17 cellular contexts compared by ENCODE assay signal in the genomic region with DNA sequence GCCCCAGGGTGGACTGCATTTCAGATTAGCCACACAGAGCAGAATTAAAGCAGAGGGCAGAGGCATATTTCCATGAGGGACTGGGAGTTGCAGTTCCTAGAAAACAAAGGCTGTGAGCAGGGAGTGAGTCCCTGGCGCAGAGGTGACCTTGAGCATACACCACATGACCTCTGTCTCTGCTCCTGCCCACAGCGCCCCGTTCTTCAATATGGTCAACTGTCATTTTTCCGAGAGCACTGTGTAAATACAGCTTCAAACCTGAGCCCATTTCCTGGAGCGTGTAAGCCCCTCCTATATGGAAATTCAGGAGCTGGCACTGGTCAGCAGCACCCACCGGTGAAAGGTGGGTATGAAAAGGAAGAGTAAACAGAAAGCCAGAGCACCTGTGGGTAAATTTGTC.
DNase-seq lines count a peak whose midpoint lies in the region; ATAC-seq and TF ChIP-seq lines count a peak whose summit lies in the region.
"Had no signal": no experiment of that assay in that cellular context is flagged by ENCODE, and none has a peak within 500 bp of the region (broad histone marks: within the 10 kb centered on the region; RNA-seq: fewer than 3 reads in every experiment).

No MANE protein-coding gene starts in this region.

- H3K4me3 ChIP-seq in left lung, result no peak overlapping the region
- H3K4me3 ChIP-seq: left ventricle myocardium inferior, spleen, uterus had no signal

- no peaks in the 10 kb centered on the region for H3K4me1 Mint-ChIP-seq in activated naive CD4-positive, alpha-beta T cell treated with anti-CD3 and anti-CD28 coated beads, Interleukin-2, amount 10 ng/mL, durations not matched to agents 7 days and 5 days
- H3K4me1 Mint-ChIP-seq: activated CD4-positive, alpha-beta memory T cell treated with anti-CD3 and anti-CD28 coated beads, Interleukin-2, amount 10 ng/mL, durations not matched to agents 7 days and 5 days; central memory CD8-positive, alpha-beta T cell; stimulated activated naive B cell treated with anti-CD40 and anti-IgM and Interleukin-4, amounts not matched to agents 10 μg/mL and 1 μg/mL and 100 μg/mL, for 72 hours had no signal

- H3K27me3 Mint-ChIP-seq in activated naive CD4-positive, alpha-beta T cell treated with anti-CD3 and anti-CD28 coated beads, Interleukin-2, amount 10 ng/mL, durations not matched to agents 7 days and 5 days, result peaks cover 19% of the 10 kb centered on the region
- H3K27me3 Mint-ChIP-seq: stimulated activated naive B cell treated with anti-CD40 and anti-IgM and Interleukin-4, amounts not matched to agents 10 μg/mL and 1 μg/mL and 100 μg/mL, for 72 hours had no signal

- DNase-seq in DMS153 treated with DMSO at 0.1 percent for 48 hours (lab: John Stamatoyannopoulos, UW; ENCODE audit: unreplicated experiment) (peak; percentile 92), NCI-H146 (lab: John Stamatoyannopoulos, UW) (peak; percentile 93), NCI-H748 (lab: John Stamatoyannopoulos, UW; ENCODE audit: unreplicated experiment) (peak; percentile 96), left lung (no peak), posterior cingulate gyrus (no peak), amniotic stem cell (lab: John Stamatoyannopoulos, UW) (no peak), DMS 273 treated with DMSO at 0.1 percent for 48 hours (lab: John Stamatoyannopoulos, UW) (no peak)
- DNase-seq in activated naive CD4-positive, alpha-beta T cell treated with anti-CD3 and anti-CD28 coated beads, Interleukin-2, amount 10 ng/mL, durations not matched to agents 7 days and 5 days, result no peak
- DNase-seq: activated CD4-positive, alpha-beta memory T cell treated with anti-CD3 and anti-CD28 coated beads, Interleukin-2, amount 10 ng/mL, durations not matched to agents 7 days and 5 days; activated T-cell treated with anti-CD3 and anti-CD28 coated beads, Interleukin-2, amount 50 U/mL, for 72 hours; KG1; left ventricle myocardium inferior; NCI-H226; spleen; stimulated activated naive B cell treated with anti-CD40 and anti-IgM and Interleukin-4, amounts not matched to agents 10 μg/mL and 1 μg/mL and 100 μg/mL, for 72 hours; uterus had no signal

- no peaks in the 10 kb centered on the region for H3K4me1 ChIP-seq in left lung
- H3K4me1 ChIP-seq: left ventricle myocardium inferior, uterus had no signal

- TF ChIP-seq CTCF in left lung (IDR thresholded peaks at IDR 0.05), result no peak

- no peaks in the 10 kb centered on the region for H3K36me3 Mint-ChIP-seq in activated naive CD4-positive, alpha-beta T cell treated with anti-CD3 and anti-CD28 coated beads, Interleukin-2, amount 10 ng/mL, durations not matched to agents 7 days and 5 days
- H3K36me3 Mint-ChIP-seq: stimulated activated naive B cell treated with anti-CD40 and anti-IgM and Interleukin-4, amounts not matched to agents 10 μg/mL and 1 μg/mL and 100 μg/mL, for 72 hours had no signal

- ATAC-seq in left lung, result peak; percentile 72
- ATAC-seq: activated T-cell treated with anti-CD3 and anti-CD28 coated beads, Interleukin-2, amount 50 U/mL, for 72 hours; stimulated activated naive B cell treated with anti-CD40 and anti-IgM and Interleukin-4, amounts not matched to agents 10 μg/mL and 1 μg/mL and 100 μg/mL, for 72 hours had no signal

- no peak overlapping the region for H3K27ac Mint-ChIP-seq in activated naive CD4-positive, alpha-beta T cell treated with anti-CD3 and anti-CD28 coated beads, Interleukin-2, amount 10 ng/mL, durations not matched to agents 7 days and 5 days
- H3K27ac Mint-ChIP-seq: activated CD4-positive, alpha-beta memory T cell treated with anti-CD3 and anti-CD28 coated beads, Interleukin-2, amount 10 ng/mL, durations not matched to agents 7 days and 5 days; activated T-cell treated with anti-CD3 and anti-CD28 coated beads, Interleukin-2, amount 50 U/mL, for 72 hours; stimulated activated naive B cell treated with anti-CD40 and anti-IgM and Interleukin-4, amounts not matched to agents 10 μg/mL and 1 μg/mL and 100 μg/mL, for 72 hours had no signal

- H3K9me3 ChIP-seq in left lung, result no peaks in the 10 kb centered on the region
- H3K9me3 ChIP-seq: left ventricle myocardium inferior, spleen, uterus had no signal

- H3K27ac ChIP-seq in left lung, result no peak overlapping the region
- H3K27ac ChIP-seq: left ventricle myocardium inferior, uterus had no signal

- no peaks in the 10 kb centered on the region for H3K36me3 ChIP-seq in left lung
- H3K36me3 ChIP-seq: left ventricle myocardium inferior, spleen, uterus had no signal

- no peak overlapping the region for H3K4me3 Mint-ChIP-seq in activated naive CD4-positive, alpha-beta T cell treated with anti-CD3 and anti-CD28 coated beads, Interleukin-2, amount 10 ng/mL, durations not matched to agents 7 days and 5 days
- H3K4me3 Mint-ChIP-seq: activated CD4-positive, alpha-beta memory T cell treated with anti-CD3 and anti-CD28 coated beads, Interleukin-2, amount 10 ng/mL, durations not matched to agents 7 days and 5 days; activated T-cell treated with anti-CD3 and anti-CD28 coated beads, Interleukin-2, amount 50 U/mL, for 72 hours; central memory CD8-positive, alpha-beta T cell; stimulated activated naive B cell treated with anti-CD40 and anti-IgM and Interleukin-4, amounts not matched to agents 10 μg/mL and 1 μg/mL and 100 μg/mL, for 72 hours had no signal

- no peaks in the 10 kb centered on the region for H3K27me3 ChIP-seq in left lung
- H3K27me3 ChIP-seq: spleen, uterus had no signal

- no peaks in the 10 kb centered on the region for H3K9me3 Mint-ChIP-seq in activated naive CD4-positive, alpha-beta T cell treated with anti-CD3 and anti-CD28 coated beads, Interleukin-2, amount 10 ng/mL, durations not matched to agents 7 days and 5 days
- H3K9me3 Mint-ChIP-seq: activated CD4-positive, alpha-beta memory T cell treated with anti-CD3 and anti-CD28 coated beads, Interleukin-2, amount 10 ng/mL, durations not matched to agents 7 days and 5 days; activated T-cell treated with anti-CD3 and anti-CD28 coated beads, Interleukin-2, amount 50 U/mL, for 72 hours; central memory CD8-positive, alpha-beta T cell; stimulated activated naive B cell treated with anti-CD40 and anti-IgM and Interleukin-4, amounts not matched to agents 10 μg/mL and 1 μg/mL and 100 μg/mL, for 72 hours had no signal

- intact Hi-C loops in left lung (cut with DNase I) (no loop called here), posterior cingulate gyrus (cut with DNase I) (no loop called here)

- CTCF ChIA-PET in activated naive CD4-positive, alpha-beta T cell treated with anti-CD3 and anti-CD28 coated beads, Interleukin-2, amount 10 ng/mL, durations not matched to agents 7 days and 5 days (lab: Charles Lee), result no interaction called here

Comparison
In these comparisons a context has a peak if more than half of its experiments do, and no peak if none do; other contexts are left out.
1. DNase-seq: peak in DMS153 treated with DMSO at 0.1 percent for 48 hours (single experiment), NCI-H146 (single experiment) and NCI-H748 (single experiment); none in left lung (0 of 2), posterior cingulate gyrus (0 of 10), amniotic stem cell (single experiment), DMS 273 treated with DMSO at 0.1 percent for 48 hours (single experiment) and activated naive CD4-positive, alpha-beta T cell treated with anti-CD3 and anti-CD28 coated beads, Interleukin-2, amount 10 ng/mL, durations not matched to agents 7 days and 5 days (single experiment).